In the genomic region with DNA sequence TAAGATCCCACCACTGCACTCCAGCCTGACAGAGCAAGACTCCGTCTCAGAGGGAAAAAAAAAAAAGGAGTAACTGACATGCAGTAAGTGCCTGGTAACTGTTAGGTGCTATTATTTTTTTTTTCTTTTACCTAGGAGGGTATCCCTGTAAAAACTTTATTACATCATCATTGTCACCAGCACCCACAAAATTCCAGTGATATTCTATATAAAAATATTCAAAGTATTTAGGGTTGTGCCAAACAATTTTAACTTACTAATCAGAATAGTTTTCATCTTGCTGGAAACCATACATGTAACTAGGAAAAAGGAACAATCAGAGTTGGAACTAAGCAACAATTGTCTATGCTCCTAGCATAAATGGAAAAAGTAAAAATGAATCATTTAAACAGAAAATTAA, we compare ENCODE assay signal across 20 cellular contexts.
"Had no signal": no experiment of that assay in that cellular context is flagged by ENCODE, and none has a peak within 500 bp of the region (broad histone marks: within the 10 kb centered on the region; RNA-seq: fewer than 3 reads in every experiment).

No MANE protein-coding gene starts in this region.

- H3K4me3 Mint-ChIP-seq: activated CD4-positive, alpha-beta T cell treated with anti-CD3 and anti-CD28 coated beads, Interleukin-2, amount 10 ng/mL, durations not matched to agents 7 days and 5 days; activated T-cell treated with anti-CD3 and anti-CD28 coated beads, Interleukin-2, amount 50 U/mL, for 72 hours; effector memory CD8-positive, alpha-beta T cell; memory B cell; natural killer cell; T-cell had no signal

- H3K27ac Mint-ChIP-seq: activated CD4-positive, alpha-beta T cell treated with anti-CD3 and anti-CD28 coated beads, Interleukin-2, amount 10 ng/mL, durations not matched to agents 7 days and 5 days; activated naive CD4-positive, alpha-beta T cell treated with anti-CD3 and anti-CD28 coated beads, Interleukin-2, amount 50 U/mL, for 72 hours; effector memory CD8-positive, alpha-beta T cell; memory B cell; natural killer cell; T-cell had no signal

- H3K4me3 ChIP-seq: left lung, spleen, thoracic aorta had no signal

- H3K36me3 Mint-ChIP-seq: activated naive CD4-positive, alpha-beta T cell treated with anti-CD3 and anti-CD28 coated beads, Interleukin-2, amount 50 U/mL, for 72 hours; natural killer cell had no signal

- H3K9me3 ChIP-seq: left lung, neutrophil, spleen, thoracic aorta had no signal

- H3K27me3 ChIP-seq: brain microvascular endothelial cell, left lung, neutrophil, spleen had no signal

- H3K27me3 Mint-ChIP-seq: activated CD4-positive, alpha-beta T cell treated with anti-CD3 and anti-CD28 coated beads, Interleukin-2, amount 10 ng/mL, durations not matched to agents 7 days and 5 days; effector memory CD8-positive, alpha-beta T cell; memory B cell; progenitor cell of endocrine pancreas; T-cell had no signal

- DNase-seq: activated CD4-positive, alpha-beta T cell treated with anti-CD3 and anti-CD28 coated beads, Interleukin-2, amount 10 ng/mL, durations not matched to agents 7 days and 5 days; activated CD8-positive, alpha-beta memory T cell treated with anti-CD3 and anti-CD28 coated beads, Interleukin-2, amount 50 U/mL, for 48 hours; activated gamma-delta T cell; activated T-cell treated with anti-CD3 and anti-CD28 coated beads, Interleukin-2, amount 50 U/mL, for 72 hours; amniotic stem cell; brain microvascular endothelial cell; dermis blood vessel endothelial cell; effector memory CD8-positive, alpha-beta T cell; left lung; natural killer cell; right cardiac atrium; spleen; T-cell; T-helper 9 cell had no signal

- ATAC-seq: activated naive CD4-positive, alpha-beta T cell treated with anti-CD3 and anti-CD28 coated beads, Interleukin-2, amount 50 U/mL, for 72 hours; activated T-cell treated with anti-CD3 and anti-CD28 coated beads, Interleukin-2, amount 50 U/mL, for 72 hours; effector memory CD8-positive, alpha-beta T cell; left lung; natural killer cell; right cardiac atrium; T-cell had no signal

- H3K4me1 ChIP-seq: left lung had no signal

- H3K36me3 ChIP-seq: brain microvascular endothelial cell, left lung, neutrophil, thoracic aorta had no signal

- H3K9me3 Mint-ChIP-seq: activated CD4-positive, alpha-beta T cell treated with anti-CD3 and anti-CD28 coated beads, Interleukin-2, amount 10 ng/mL, durations not matched to agents 7 days and 5 days; activated naive CD4-positive, alpha-beta T cell treated with anti-CD3 and anti-CD28 coated beads, Interleukin-2, amount 50 U/mL, for 72 hours; activated T-cell treated with anti-CD3 and anti-CD28 coated beads, Interleukin-2, amount 50 U/mL, for 72 hours; effector memory CD8-positive, alpha-beta T cell; memory B cell; natural killer cell; T-cell had no signal

- H3K27ac ChIP-seq: brain microvascular endothelial cell, epithelial cell of prostate, left lung, neutrophil, spleen, thoracic aorta had no signal

- H3K4me1 Mint-ChIP-seq: activated CD4-positive, alpha-beta T cell treated with anti-CD3 and anti-CD28 coated beads, Interleukin-2, amount 10 ng/mL, durations not matched to agents 7 days and 5 days; memory B cell; natural killer cell had no signal
